21 cellular contexts compared by ENCODE assay signal in genomic region chr17:72441899-72442298, GRCh38.
DNase-seq lines count a peak whose midpoint lies in the region; ATAC-seq, FAIRE-seq and TF ChIP-seq lines count a peak whose summit lies in the region.
"Had no signal": no experiment of that assay in that cellular context is flagged by ENCODE, and none has a peak within 500 bp of the region (broad histone marks: within the 10 kb centered on the region; RNA-seq: fewer than 3 reads in every experiment).

No MANE protein-coding gene starts in this region.

- WGBS in A549 (ENCODE audit: missing lambda C conversion rate), result 91% methylated on average over 3 of the region's 3 CpGs
- WGBS in sigmoid colon, 2 donors, result 14 to 68% methylated on average over 3 of the region's 3 CpGs

- DNase-seq in A549 (ENCODE audit: low read depth in 1 of 2, low spot score in 1 of 2) (no peak), Panc1 (ENCODE audit: low read depth, low spot score) (no peak), left colon (no peak), sigmoid colon (peak; percentile 10), NCI-H2081 treated with DMSO at 0.1 percent for 48 hours (lab: John Stamatoyannopoulos, UW) (no peak), NCI-H1930 (lab: John Stamatoyannopoulos, UW) (no peak), cerebellum (ENCODE audit: low spot score) (no peak)
- DNase-seq: 8988T; C1 segment of cervical spinal cord; Calu3; CD4-positive, alpha-beta memory T cell; COR-L47; DMS153; DND-41; GOT3; HFFc6 had no signal

- H3K27me3 ChIP-seq in Panc1 (ENCODE audit: control insufficient read depth, insufficient read depth, low read length) (no peaks in the 10 kb centered on the region), sigmoid colon (no peaks in the 10 kb centered on the region)

- H3K4me3 ChIP-seq in A549 (no peak overlapping the region), Panc1 (ENCODE audit: low read depth in 2 of 2, low read length in 2 of 2) (no peak overlapping the region), sigmoid colon (no peak overlapping the region)
- H3K4me3 ChIP-seq: HAP-1 had no signal

- in situ Hi-C loops in Panc1 (cut with HindIII; ENCODE audit: low pct_unique_long_range_greater_than_20kb, low sequenced_read_pairs), result no loop called here

- no peak for FAIRE-seq in A549 (lab: Jason Lieb, UNC)
- FAIRE-seq: G401.6, GM12892, H54 had no signal

- ATAC-seq in A549, result no peak
- ATAC-seq in Panc1, result no peak
- ATAC-seq in left colon, result peak; percentile 56
- no peak for ATAC-seq in HG02759 (IDR thresholded peaks at IDR 0.05; ENCODE audit: unreplicated experiment)

- TF ChIP-seq RAD21 in A549 (conservative IDR thresholded peaks at IDR 0.05 in 1 of 2, IDR thresholded peaks at IDR 0.05 in 1 of 2), result no peak

- TF ChIP-seq EP300 in A549 (IDR thresholded peaks at IDR 0.05) (no peak), sigmoid colon (IDR thresholded peaks at IDR 0.05) (no peak)

- no peaks in the 10 kb centered on the region for H3K36me3 ChIP-seq in Panc1 (ENCODE audit: control insufficient read depth, insufficient read depth, low read length)
- H3K36me3 ChIP-seq in sigmoid colon, result no peaks in the 10 kb centered on the region
- H3K36me3 ChIP-seq: HAP-1 had no signal

- H3K9me3 ChIP-seq in A549, result no peaks in the 10 kb centered on the region
- H3K9me3 ChIP-seq in Panc1 (ENCODE audit: control insufficient read depth, insufficient read depth, low read depth, low read length), result no peaks in the 10 kb centered on the region
- H3K9me3 ChIP-seq in sigmoid colon, result no peaks in the 10 kb centered on the region
- H3K9me3 ChIP-seq: HAP-1 had no signal

- CTCF ChIA-PET in A549 (lab: Yijun Ruan, JAX), result interaction anchor here (1.0 to 1.6 kb wide), 2 partner anchors 99 to 118 kb away, joined by 3 read pairs; no protein-coding TSS in a partner anchor
- CTCF ChIA-PET in Panc1 (lab: Charles Lee), result no interaction called here

- H3K27ac ChIP-seq in A549 (peak overlapping the region; percentile 10 to 48; a peak in 4 of 6 replicates), Panc1 (ENCODE audit: low read length) (peak overlapping the region; percentile 58), sigmoid colon (no peak overlapping the region)

- POLR2A ChIA-PET in A549 (lab: Yijun Ruan, JAX), result no interaction called here
- POLR2A ChIA-PET in Panc1 (lab: Charles Lee), result interaction anchor here (0.6 kb wide), 1 partner anchor 356 kb away, joined by 4 read pairs; no protein-coding TSS in a partner anchor

- no peak for TF ChIP-seq POLR2A in A549 (IDR thresholded peaks at IDR 0.05; ENCODE audit: low read length)
- TF ChIP-seq POLR2A in sigmoid colon (IDR thresholded peaks at IDR 0.05), result no peak

- no peak for TF ChIP-seq CTCF in A549 (IDR thresholded peaks at IDR 0.05)
- no peak for TF ChIP-seq CTCF in Panc1 (IDR thresholded peaks at IDR 0.05)
- TF ChIP-seq CTCF in sigmoid colon (IDR thresholded peaks at IDR 0.05), result no peak

- no peak overlapping the region for H3K4me2 ChIP-seq in A549

- H3K4me1 ChIP-seq in A549 (peaks cover 59% of the 10 kb centered on the region), Panc1 (ENCODE audit: control insufficient read depth, insufficient read depth, low read length) (peaks cover 95% of the 10 kb centered on the region), sigmoid colon (no peaks in the 10 kb centered on the region)
- H3K4me1 ChIP-seq: HAP-1 had no signal

- BruUV-seq in Panc1 (replicated peaks; lab: Mats Ljungman, UMichigan), result no TSS peak

- intact Hi-C loops in Panc1 (cut with micrococcal nuclease; ENCODE audit: unreplicated experiment), result no loop called here
- intact Hi-C loops in left colon (cut with DNase I, micrococcal nuclease), result no loop called here
- intact Hi-C loops in sigmoid colon (cut with DNase I), result no loop called here

TF ChIP-seq in A549, 52 proteins besides CTCF, POLR2A, EP300 and RAD21:
- TF ChIP-seq JUNB (IDR thresholded peaks at IDR 0.05) (no peak), POLR2AphosphoS2 (conservative IDR thresholded peaks at IDR 0.05; ENCODE audit: low read length) (no peak), CHD2 (IDR thresholded peaks at IDR 0.05; ENCODE audit: low read length, partially characterized antibody) (no peak), NFE2L2 (conservative IDR thresholded peaks at IDR 0.05; ENCODE audit: low read length) (no peak), CEBPB (IDR thresholded peaks at IDR 0.05) (no peak), HES2 (IDR thresholded peaks at IDR 0.05) (no peak), PHF8 (IDR thresholded peaks at IDR 0.05; ENCODE audit: borderline replicate concordance, low read depth) (no peak), NR3C1 (IDR thresholded peaks at IDR 0.05) (no peak), KDM5A (IDR thresholded peaks at IDR 0.05) (no peak), RARB (CRISPR knock-in tag; IDR thresholded peaks at IDR 0.05) (no peak), RFX5 (IDR thresholded peaks at IDR 0.05) (no peak), SREBF2 (IDR thresholded peaks at IDR 0.05) (no peak), ZSCAN20 (CRISPR knock-in tag; IDR thresholded peaks at IDR 0.05) (no peak), FOXS1 (CRISPR knock-in tag; IDR thresholded peaks at IDR 0.05) (no peak), CHD4 (IDR thresholded peaks at IDR 0.05; ENCODE audit: borderline replicate concordance) (no peak), TP53 (CRISPR knock-in tag; IDR thresholded peaks at IDR 0.05) (no peak)
- TF ChIP-seq, protein P1, sequence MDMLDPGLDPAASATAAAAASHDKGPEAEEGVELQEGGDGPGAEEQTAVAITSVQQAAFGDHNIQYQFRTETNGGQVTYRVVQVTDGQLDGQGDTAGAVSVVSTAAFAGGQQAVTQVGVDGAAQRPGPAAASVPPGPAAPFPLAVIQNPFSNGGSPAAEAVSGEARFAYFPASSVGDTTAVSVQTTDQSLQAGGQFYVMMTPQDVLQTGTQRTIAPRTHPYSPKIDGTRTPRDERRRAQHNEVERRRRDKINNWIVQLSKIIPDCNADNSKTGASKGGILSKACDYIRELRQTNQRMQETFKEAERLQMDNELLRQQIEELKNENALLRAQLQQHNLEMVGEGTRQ (IDR thresholded peaks at IDR 0.05), result no peak
TF ChIP-seq in A549: peak in this region for 0.

Comparison
In these comparisons a context has a peak if more than half of its experiments do, and no peak if none do; other contexts are left out.
1. H3K27ac ChIP-seq: peak in A549 (2 of 2) and Panc1 (single experiment); none in sigmoid colon (0 of 4).